Comparison of ENCODE assay signal across 14 cellular contexts in the genomic region with DNA sequence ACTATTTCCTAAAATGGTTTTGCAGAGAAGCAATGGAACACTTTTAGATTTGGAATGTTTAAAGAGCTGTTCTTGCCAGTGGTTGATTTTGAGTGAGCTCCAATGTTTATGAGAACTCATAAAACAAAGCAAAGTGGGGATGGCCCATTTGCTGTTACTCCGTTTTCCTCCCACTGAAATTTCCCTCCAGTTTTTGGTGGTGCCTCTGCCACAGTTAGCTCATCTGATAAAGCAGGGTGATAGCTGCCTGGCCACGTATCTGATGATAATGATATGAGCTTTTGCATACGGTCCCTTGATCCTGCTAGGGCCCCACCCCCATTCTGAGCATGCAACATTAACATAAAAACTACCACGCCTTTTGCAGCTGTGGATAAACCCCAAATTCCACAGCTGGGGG.
"Had no signal": no experiment of that assay in that cellular context is flagged by ENCODE, and none has a peak within 500 bp of the region (broad histone marks: within the 10 kb centered on the region; RNA-seq: fewer than 3 reads in every experiment).

No MANE protein-coding gene starts in this region.

- DNase-seq: activated CD4-positive, alpha-beta T cell treated with anti-CD3 and anti-CD28 coated beads, Interleukin-2, amount 50 U/mL, for 48 hours; activated CD8-positive, alpha-beta memory T cell treated with anti-CD3 and anti-CD28 coated beads, Interleukin-2, amount 50 U/mL, for 4 hours; activated naive CD8-positive, alpha-beta T cell treated with anti-CD3 and anti-CD28 coated beads, Interleukin-2, amount 10 ng/mL, durations not matched to agents 7 days and 5 days; central memory CD4-positive, alpha-beta T cell; left ventricle myocardium inferior; mesenchymal stem cell; natural killer cell; nucleus accumbens; posterior cingulate gyrus; retina; T1000; thyroid gland had no signal

- H3K4me3 Mint-ChIP-seq: activated naive CD8-positive, alpha-beta T cell treated with anti-CD3 and anti-CD28 coated beads, Interleukin-2, amount 10 ng/mL, durations not matched to agents 7 days and 5 days; brain; natural killer cell; stimulated activated effector memory CD8-positive, alpha-beta T cell treated with anti-CD3 and anti-CD28 coated beads, Interleukin-12 subunit alpha, Interleukin-12 subunit beta, amount 100 ng/mL, for 72 hours had no signal

- ATAC-seq: natural killer cell; stimulated activated effector memory CD8-positive, alpha-beta T cell treated with anti-CD3 and anti-CD28 coated beads, Interleukin-12 subunit alpha, Interleukin-12 subunit beta, amount 100 ng/mL, for 72 hours had no signal

- H3K9me3 Mint-ChIP-seq: activated naive CD8-positive, alpha-beta T cell treated with anti-CD3 and anti-CD28 coated beads, Interleukin-2, amount 10 ng/mL, durations not matched to agents 7 days and 5 days; natural killer cell; stimulated activated effector memory CD8-positive, alpha-beta T cell treated with anti-CD3 and anti-CD28 coated beads, Interleukin-12 subunit alpha, Interleukin-12 subunit beta, amount 100 ng/mL, for 72 hours had no signal

- H3K36me3 Mint-ChIP-seq: natural killer cell had no signal

- H3K27ac Mint-ChIP-seq: activated naive CD8-positive, alpha-beta T cell treated with anti-CD3 and anti-CD28 coated beads, Interleukin-2, amount 10 ng/mL, durations not matched to agents 7 days and 5 days; stimulated activated effector memory CD8-positive, alpha-beta T cell treated with anti-CD3 and anti-CD28 coated beads, Interleukin-12 subunit alpha, Interleukin-12 subunit beta, amount 100 ng/mL, for 72 hours had no signal

- H3K27me3 Mint-ChIP-seq: activated naive CD8-positive, alpha-beta T cell treated with anti-CD3 and anti-CD28 coated beads, Interleukin-2, amount 10 ng/mL, durations not matched to agents 7 days and 5 days had no signal
